1 cellular context compared by ENCODE assay signal in genomic region chr6:17987576-17988421, GRCh38.
TF ChIP-seq lines count a peak whose summit lies in the region.

KIF13A (minus strand) TSS chr6:17987635; CDS start chr6:17987463, 172 bp downstream.

TF ChIP-seq in HEK293, 187 proteins besides CTCF, POLR2A, EP300 and RAD21 (continued from another document):
- TF ChIP-seq PRDM10 (tag by site-specific recombination; IDR thresholded peaks at IDR 0.05) = no peak
